In the genomic region with DNA sequence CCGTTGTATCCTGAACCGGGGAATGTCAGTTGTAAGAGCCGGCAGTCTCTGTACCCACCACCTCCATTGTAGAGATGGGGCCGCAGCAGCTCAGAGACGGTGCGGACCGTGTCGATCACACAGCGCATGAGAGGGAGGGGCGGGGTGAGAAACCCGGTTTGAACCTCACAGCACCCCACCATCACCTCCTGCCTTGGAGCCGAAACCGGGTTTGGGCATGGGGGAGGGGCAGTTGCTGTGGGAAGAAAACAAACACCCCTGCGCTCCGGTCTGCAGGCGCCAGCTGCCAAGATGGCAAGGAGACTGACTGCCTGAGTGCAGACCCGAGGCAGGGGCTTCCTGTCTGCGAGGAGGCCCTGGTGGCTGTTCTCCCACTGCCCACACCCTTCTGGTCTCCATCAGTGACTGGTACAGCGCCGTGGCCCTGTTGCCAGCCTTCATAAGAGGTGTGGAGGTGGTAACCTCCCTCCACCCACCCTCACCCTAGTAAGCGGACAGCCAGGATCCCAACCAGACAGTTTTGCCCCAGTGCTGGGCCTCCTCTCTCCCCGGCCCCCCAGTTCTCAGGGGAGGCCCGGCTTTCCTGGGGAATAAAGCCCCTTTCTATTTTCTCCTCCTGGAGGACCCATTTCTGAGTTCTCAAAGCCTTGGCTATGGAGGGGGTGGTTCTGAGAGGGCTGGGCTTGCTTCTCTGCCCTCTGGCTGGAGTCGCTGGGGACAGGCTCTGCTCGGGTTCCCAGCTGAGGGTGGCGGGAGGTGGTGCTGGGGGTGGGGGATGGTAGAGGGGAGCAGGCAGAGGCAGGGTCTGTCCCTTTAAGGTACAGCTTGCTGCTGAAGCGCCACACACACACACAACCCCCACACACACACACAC, we compare ENCODE assay signal across 8 cellular contexts.
DNase-seq lines count a peak whose midpoint lies in the region; ATAC-seq, FAIRE-seq and TF ChIP-seq lines count a peak whose summit lies in the region.

No MANE protein-coding gene starts in this region.

- no peak for TF ChIP-seq EP300 in ovary (IDR thresholded peaks at IDR 0.05)

- H2AFZ ChIP-seq in endothelial cell of umbilical vein (ENCODE audit: low read depth, low read length): peak overlapping the region; percentile 69

- H3K9me1 ChIP-seq in endothelial cell of umbilical vein (replicated peaks; ENCODE audit: control insufficient read depth, extremely low read depth, insufficient read depth, low read length): no peaks in the 10 kb centered on the region

- H4K20me1 ChIP-seq in endothelial cell of umbilical vein (replicated peaks; ENCODE audit: control insufficient read depth, extremely low read depth, insufficient read depth, low read length): no peaks in the 10 kb centered on the region

- no peak for TF ChIP-seq POLR2A in endothelial cell of umbilical vein (IDR thresholded peaks at IDR 0.05; ENCODE audit: low read depth, low read length)
- TF ChIP-seq POLR2A in ovary (IDR thresholded peaks at IDR 0.05): no peak

- H3K4me3 Mint-ChIP-seq in T-helper 17 cell (peak overlapping the region; percentile 89), HFFc6 (no peak overlapping the region)

- CTCF ChIA-PET in endothelial cell of umbilical vein (lab: Charles Lee): interaction anchor here (0.8 kb wide), 1 partner anchor 14 kb away, joined by 3 read pairs; no protein-coding TSS in a partner anchor

- intact Hi-C loops in endothelial cell of umbilical vein (cut with micrococcal nuclease): no loop called here
- intact Hi-C loops in ovary (cut with DNase I): no loop called here

- H3K36me3 ChIP-seq in ES-I3 (ENCODE audit: insufficient read depth, low read length): no peaks in the 10 kb centered on the region
- H3K36me3 ChIP-seq in endothelial cell of umbilical vein (ENCODE audit: control insufficient read depth in 2 of 2, extremely low read depth in 1 of 2, insufficient read depth in 2 of 2, low read length in 2 of 2): no peaks in the 10 kb centered on the region
- no peaks in the 10 kb centered on the region for H3K36me3 ChIP-seq in ovary

- peak overlapping the region; percentile 59 for H3K4me2 ChIP-seq in endothelial cell of umbilical vein (ENCODE audit: insufficient read depth, low read length)

- H3K27ac ChIP-seq in endothelial cell of umbilical vein (ENCODE audit: insufficient read depth, low read depth, low read length) (no peak overlapping the region), ovary (peak overlapping the region; percentile 64 to 84)

- TF ChIP-seq CTCF in endothelial cell of umbilical vein (IDR thresholded peaks at IDR 0.05; ENCODE audit: extremely low read depth in 1 of 2, insufficient read depth in 1 of 2, low read depth in 1 of 2, low read length in 2 of 2) (no peak), ovary (IDR thresholded peaks at IDR 0.05) (no peak), HFFc6 (IDR thresholded peaks at IDR 0.05) (no peak)

- no TSS peak for BruUV-seq in endothelial cell of umbilical vein (replicated peaks; lab: Mats Ljungman, UMichigan)

- H3K27me3 ChIP-seq in endothelial cell of umbilical vein (ENCODE audit: control insufficient read depth in 2 of 2, insufficient read depth in 2 of 2, low read length in 2 of 2): peaks cover 0 to 4% of the 10 kb centered on the region in 2 experiments
- H3K27me3 ChIP-seq in ovary: no peaks in the 10 kb centered on the region

- H3K4me1 ChIP-seq in ES-I3 (ENCODE audit: insufficient read depth, low read length) (peaks cover 43% of the 10 kb centered on the region), endothelial cell of umbilical vein (ENCODE audit: control insufficient read depth, extremely low read depth, insufficient read depth, low read length) (peaks cover 6% of the 10 kb centered on the region), ovary (ENCODE audit: insufficient read depth) (peaks cover 31% of the 10 kb centered on the region)

- H3K4me1 Mint-ChIP-seq in T-helper 17 cell (peaks cover 44% of the 10 kb centered on the region), HFFc6 (ENCODE audit: low read depth) (no peaks in the 10 kb centered on the region; the same call in 1 of the 2 replicates)

- no peaks in the 10 kb centered on the region for H3K9me3 Mint-ChIP-seq in HFFc6

- no peaks in the 10 kb centered on the region for H3K9me3 ChIP-seq in ES-I3 (ENCODE audit: control insufficient read depth, insufficient read depth, low read length)
- no peaks in the 10 kb centered on the region for H3K9me3 ChIP-seq in T-helper 17 cell (ENCODE audit: control insufficient read depth, low read length, poor library complexity, severe bottlenecking)
- no peaks in the 10 kb centered on the region for H3K9me3 ChIP-seq in endothelial cell of umbilical vein (replicated peaks; ENCODE audit: control insufficient read depth, insufficient read depth, low read length)
- no peaks in the 10 kb centered on the region for H3K9me3 ChIP-seq in ovary

- FAIRE-seq in endothelial cell of umbilical vein (lab: Jason Lieb, UNC): peak; percentile 12

- H3K9ac ChIP-seq in ES-I3 (ENCODE audit: low read depth, low read length): peak overlapping the region; percentile 58; the same call in 1 of the 2 replicates
- no peak overlapping the region for H3K9ac ChIP-seq in endothelial cell of umbilical vein (replicated peaks; ENCODE audit: extremely low read depth, insufficient read depth, low read length)

- POLR2A ChIA-PET in endothelial cell of umbilical vein (lab: Charles Lee): no interaction called here

- H3K4me3 ChIP-seq in endothelial cell of umbilical vein (replicated peaks in 1 of 3; ENCODE audit: insufficient read depth in 1 of 3, low read depth in 1 of 3, low read length in 3 of 3): no peak overlapping the region
- peak overlapping the region; percentile 38 for H3K4me3 ChIP-seq in ovary

- WGBS in ovary, 3 donors: 25 to 34% (median 33%) methylated on average over 25 to 27 of the region's 27 CpGs

- no peaks in the 10 kb centered on the region for H3K36me3 Mint-ChIP-seq in T-helper 17 cell (ENCODE audit: low read depth)
- H3K36me3 Mint-ChIP-seq in HFFc6 (ENCODE audit: low read depth): no peaks in the 10 kb centered on the region

- H3K27ac Mint-ChIP-seq in T-helper 17 cell (peak overlapping the region; percentile 89), HFFc6 (no peak overlapping the region)

- dilution Hi-C loops in endothelial cell of umbilical vein (cut with MboI; ENCODE audit: extremely low pct_ligation_motif_present, low sequenced_read_pairs): no loop called here

- peak; percentile 66 for ATAC-seq in T-helper 17 cell
- no peak for ATAC-seq in HG03196 (IDR thresholded peaks at IDR 0.05; ENCODE audit: unreplicated experiment)
- no peak for ATAC-seq in GM21786 (IDR thresholded peaks at IDR 0.05; ENCODE audit: unreplicated experiment)
- ATAC-seq in GM21825 (IDR thresholded peaks at IDR 0.05; ENCODE audit: unreplicated experiment): no peak

- H3K27me3 Mint-ChIP-seq in T-helper 17 cell: no peaks in the 10 kb centered on the region
- peaks cover 27% of the 10 kb centered on the region for H3K27me3 Mint-ChIP-seq in HFFc6 (ENCODE audit: insufficient read depth)

- H3K79me2 ChIP-seq in endothelial cell of umbilical vein (ENCODE audit: control insufficient read depth, insufficient read depth, low read length): no peaks in the 10 kb centered on the region

- DNase-seq in T-helper 17 cell (peak in 2 of 3 donors; percentile 17 to 35), endothelial cell of umbilical vein (ENCODE audit: low read depth, low spot score) (no peak), ovary (peak; percentile 54 to 71 (median 67)), HFFc6 (no peak)

TF ChIP-seq in endothelial cell of umbilical vein, 7 proteins besides CTCF, POLR2A, EP300 and RAD21:
- TF ChIP-seq JUN (IDR thresholded peaks at IDR 0.05; ENCODE audit: borderline replicate concordance, insufficient read depth, insufficient read length, low read depth) (no peak), GATA2 (IDR thresholded peaks at IDR 0.05; ENCODE audit: insufficient read depth, insufficient read length, low read depth, low read length) (no peak), POLR2AphosphoS5 (IDR thresholded peaks at IDR 0.05; ENCODE audit: insufficient read depth, low read depth, low read length) (no peak), FOS (IDR thresholded peaks at IDR 0.05; ENCODE audit: borderline replicate concordance, insufficient read depth, low read length) (no peak), MYC (IDR thresholded peaks at IDR 0.05; ENCODE audit: low read depth, low read length) (no peak), EZH2 (IDR thresholded peaks at IDR 0.05; ENCODE audit: borderline replicate concordance, low read depth, low read length, severe bottlenecking) (no peak)
- TF ChIP-seq, protein P1, sequence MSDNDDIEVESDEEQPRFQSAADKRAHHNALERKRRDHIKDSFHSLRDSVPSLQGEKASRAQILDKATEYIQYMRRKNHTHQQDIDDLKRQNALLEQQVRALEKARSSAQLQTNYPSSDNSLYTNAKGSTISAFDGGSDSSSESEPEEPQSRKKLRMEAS (IDR thresholded peaks at IDR 0.05; ENCODE audit: insufficient read depth, insufficient read length): no peak

Comparison
In these comparisons a context has a peak if more than half of its experiments do, and no peak if none do; other contexts are left out.
1. DNase-seq: peak in T-helper 17 cell (2 of 3) and ovary (5 of 5); none in endothelial cell of umbilical vein (single experiment) and HFFc6 (single experiment).